1 cellular context compared by ENCODE assay signal in genomic region chr14:55699131-55700057, GRCh38.
TF ChIP-seq lines count a peak whose summit lies in the region.

No MANE protein-coding gene starts in this region.

TF ChIP-seq in H1, 55 proteins besides CTCF, POLR2A, EP300 and RAD21 (continued from another document):
- no peak for TF ChIP-seq CHD7 (IDR thresholded peaks at IDR 0.05; ENCODE audit: insufficient replicate concordance, low read length)
- peak; percentile 14; the same call in 1 of the 2 replicates for TF ChIP-seq TEAD4 (IDR thresholded peaks at IDR 0.05; ENCODE audit: low read depth, low read length)
- no peak for TF ChIP-seq KDM5A (IDR thresholded peaks at IDR 0.05; ENCODE audit: low read length)
- TF ChIP-seq POLR2AphosphoS5 (IDR thresholded peaks at IDR 0.05; ENCODE audit: low read depth, low read length) = no peak
- TF ChIP-seq EGR1 (IDR thresholded peaks at IDR 0.05; ENCODE audit: borderline replicate concordance, low read depth, low read length) = no peak
- TF ChIP-seq PHF8 (conservative IDR thresholded peaks at IDR 0.05; ENCODE audit: low read depth, low read length) = no peak
- TF ChIP-seq TCF12 (IDR thresholded peaks at IDR 0.05; ENCODE audit: low read depth, low read length) = peak; percentile 69; the same call in 1 of the 2 replicates
- no peak for TF ChIP-seq YY1 (IDR thresholded peaks at IDR 0.05; ENCODE audit: low read depth, low read length)
- no peak for TF ChIP-seq SIRT6 (IDR thresholded peaks at IDR 0.05; ENCODE audit: low read length)
- TF ChIP-seq TAF7 (optimal IDR thresholded peaks at IDR 0.05; ENCODE audit: borderline replicate concordance, low read depth, low read length) = no peak
